Comparison of ENCODE assay signal across 16 cellular contexts in the genomic region with DNA sequence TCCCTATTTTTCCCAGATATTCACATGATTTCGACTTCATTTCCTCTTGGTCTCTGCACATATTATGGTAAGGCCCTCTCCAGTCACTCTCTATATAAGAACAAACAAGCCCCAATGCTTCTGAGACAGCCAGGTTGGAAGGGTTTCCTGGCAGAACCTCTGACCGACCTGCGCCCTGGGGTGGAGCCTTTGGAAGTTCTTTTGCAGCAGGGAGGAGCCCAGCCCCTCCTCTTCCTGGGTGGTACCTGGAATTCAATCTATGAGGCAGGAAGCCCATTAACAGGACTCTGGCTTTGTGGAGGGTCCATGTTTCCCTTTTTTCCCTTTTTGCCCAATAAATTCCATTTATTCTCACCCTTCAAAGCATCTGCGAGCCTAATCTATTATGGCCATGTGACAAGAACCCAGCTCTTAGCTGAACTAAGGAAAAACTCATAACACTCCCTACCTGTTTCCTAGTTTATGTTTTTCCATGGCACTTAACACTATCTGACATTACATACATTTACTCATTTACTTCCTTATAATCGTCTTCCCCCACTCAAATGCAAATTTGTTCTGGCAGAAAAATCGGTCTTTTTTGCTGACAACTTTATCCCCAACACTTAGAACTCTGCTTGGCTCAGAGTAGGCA.
DNase-seq lines count a peak whose midpoint lies in the region; ATAC-seq and TF ChIP-seq lines count a peak whose summit lies in the region.
"Had no signal": no experiment of that assay in that cellular context is flagged by ENCODE, and none has a peak within 500 bp of the region (broad histone marks: within the 10 kb centered on the region; RNA-seq: fewer than 3 reads in every experiment).

No MANE protein-coding gene starts in this region.

- WGBS in mammary epithelial cell (ENCODE audit: low coverage, missing lambda C conversion rate) = 59% methylated on average over 6 of the region's 6 CpGs
- WGBS in trophoblast cell (ENCODE audit: extremely low coverage, insufficient coverage, insufficient read length) = 100% methylated on average over 1 of the region's 6 CpGs

- H3K4me3 ChIP-seq in mammary epithelial cell (replicated peaks in 1 of 3; ENCODE audit: insufficient read depth in 1 of 3, low read depth in 2 of 3, low read length in 3 of 3) (no peak overlapping the region), breast epithelium (no peak overlapping the region), trophoblast cell (ENCODE audit: low read depth, low read length) (no peak overlapping the region)
- H3K4me3 ChIP-seq: BLaER1, GM23248 had no signal

- H3K4ac ChIP-seq in trophoblast cell (ENCODE audit: low read depth, low read length) = no peak overlapping the region

- no peak for ATAC-seq in left lobe of liver
- ATAC-seq: HCT116 had no signal

- H3K23ac ChIP-seq in trophoblast cell (ENCODE audit: low read length) = no peak overlapping the region

- peak overlapping the region; percentile 7 for H4K91ac ChIP-seq in trophoblast cell (ENCODE audit: low read depth, low read length)

- no peaks in the 10 kb centered on the region for H3K4me1 ChIP-seq in mammary epithelial cell (ENCODE audit: insufficient read depth, low read length)
- no peaks in the 10 kb centered on the region for H3K4me1 ChIP-seq in breast epithelium
- H3K4me1 ChIP-seq in trophoblast cell (ENCODE audit: control insufficient read depth in 1 of 2, insufficient read depth in 2 of 2, low read length in 2 of 2) = peaks cover 0 to 6% of the 10 kb centered on the region in 2 experiments

- no peaks in the 10 kb centered on the region for H3K36me3 Mint-ChIP-seq in activated naive CD4-positive, alpha-beta T cell treated with anti-CD3 and anti-CD28 coated beads for 36 hours (ENCODE audit: low read depth)
- H3K36me3 Mint-ChIP-seq: CD14-positive monocyte; CD4-positive, alpha-beta memory T cell had no signal

- H3K9ac ChIP-seq in mammary epithelial cell (ENCODE audit: insufficient read depth, low read length) = no peak overlapping the region
- H3K9ac ChIP-seq in trophoblast cell (ENCODE audit: low read length) = no peak overlapping the region
- H3K9ac ChIP-seq: BLaER1, GM23248 had no signal

- CTCF ChIA-PET in mammary epithelial cell (lab: Charles Lee; ENCODE audit: low non-redundant PET) = no interaction called here
- CTCF ChIA-PET in activated naive CD4-positive, alpha-beta T cell treated with anti-CD3 and anti-CD28 coated beads for 36 hours (lab: Charles Lee) = no interaction called here

- in situ Hi-C loops in mammary epithelial cell (cut with MboI; ENCODE audit: low sequenced_read_pairs in 2 of 2) = no loop called here

- H4K20me1 ChIP-seq in mammary epithelial cell (ENCODE audit: insufficient read depth, low read length) = no peaks in the 10 kb centered on the region
- H4K20me1 ChIP-seq: BLaER1 had no signal

- H2AFZ ChIP-seq in mammary epithelial cell (ENCODE audit: low read depth, low read length) (peak overlapping the region; percentile 31), trophoblast cell (ENCODE audit: insufficient read depth, low read length, poor library complexity) (peak overlapping the region; percentile 63)
- H2AFZ ChIP-seq: GM23248 had no signal

- TF ChIP-seq CTCF in mammary epithelial cell (conservative IDR thresholded peaks at IDR 0.05 in 1 of 2, IDR thresholded peaks at IDR 0.05 in 1 of 2; ENCODE audit: extremely low read depth in 1 of 2, insufficient read depth in 1 of 2, low read depth in 1 of 2, low read length in 2 of 2) = no peak
- no peak for TF ChIP-seq CTCF in breast epithelium (IDR thresholded peaks at IDR 0.05)

- peaks cover 10% of the 10 kb centered on the region for H3K27me3 Mint-ChIP-seq in activated naive CD4-positive, alpha-beta T cell treated with anti-CD3 and anti-CD28 coated beads for 36 hours (ENCODE audit: low read depth)

- peaks cover 13% of the 10 kb centered on the region for H3K79me1 ChIP-seq in trophoblast cell (ENCODE audit: low read length)

- peaks cover 2% of the 10 kb centered on the region for H3K27me3 ChIP-seq in mammary epithelial cell (ENCODE audit: insufficient read depth, low read length)
- no peaks in the 10 kb centered on the region for H3K27me3 ChIP-seq in breast epithelium
- no peaks in the 10 kb centered on the region for H3K27me3 ChIP-seq in trophoblast cell (ENCODE audit: insufficient read depth, low read length)
- H3K27me3 ChIP-seq: BLaER1 had no signal

- intact Hi-C loops in mammary epithelial cell (cut with micrococcal nuclease) = no loop called here
- intact Hi-C loops in breast epithelium (cut with DNase I; ENCODE audit: low total_unique reads) = no loop called here
- intact Hi-C loops in activated naive CD4-positive, alpha-beta T cell treated with anti-CD3 and anti-CD28 coated beads for 36 hours (cut with micrococcal nuclease) = no loop called here

- no peak overlapping the region for H3K18ac ChIP-seq in trophoblast cell (ENCODE audit: low read length)

- no peak overlapping the region for H3K4me2 ChIP-seq in mammary epithelial cell (ENCODE audit: insufficient read depth, low read depth, low read length)
- no peak overlapping the region for H3K4me2 ChIP-seq in trophoblast cell (ENCODE audit: low read length)
- H3K4me2 ChIP-seq: BLaER1 had no signal

- H3K27ac Mint-ChIP-seq in activated naive CD4-positive, alpha-beta T cell treated with anti-CD3 and anti-CD28 coated beads for 36 hours = no peak overlapping the region
- H3K27ac Mint-ChIP-seq: CD14-positive monocyte; CD4-positive, alpha-beta memory T cell had no signal

- peak overlapping the region; percentile 32 for H3K14ac ChIP-seq in trophoblast cell (ENCODE audit: low read length)

- H2BK120ac ChIP-seq in trophoblast cell (ENCODE audit: insufficient read depth, low read length, poor library complexity) = peak overlapping the region; percentile 2

- no peak overlapping the region for H3K27ac ChIP-seq in mammary epithelial cell (ENCODE audit: insufficient read depth, low read depth, low read length)
- H3K27ac ChIP-seq in breast epithelium = no peak overlapping the region
- no peak overlapping the region for H3K27ac ChIP-seq in trophoblast cell (ENCODE audit: low read depth, low read length)
- H3K27ac ChIP-seq: BLaER1, GM23248 had no signal

- H4K12ac ChIP-seq in trophoblast cell (ENCODE audit: low read depth, low read length) = no peak overlapping the region

- H2BK12ac ChIP-seq in trophoblast cell (ENCODE audit: low read length) = peak overlapping the region; percentile 18

- DNase-seq in mammary epithelial cell (no peak), breast epithelium (ENCODE audit: low spot score in 2 of 2) (no peak), cerebellar cortex (ENCODE audit: low spot score) (peak; percentile 92), trophoblast cell (no peak), left lobe of liver (ENCODE audit: low spot score) (no peak), D341Med (ENCODE audit: low spot score) (no peak)
- no peak for DNase-seq in activated naive CD4-positive, alpha-beta T cell treated with anti-CD3 and anti-CD28 coated beads for 36 hours
- DNase-seq: 8988T; CD4-positive, alpha-beta memory T cell; DND-41; EL; GM23248; H7 had no signal

- no peak overlapping the region for H4K8ac ChIP-seq in trophoblast cell (ENCODE audit: low read depth, low read length)

- dilution Hi-C loops in mammary epithelial cell (cut with HindIII; ENCODE audit: low sequenced_read_pairs) = no loop called here

- no peak overlapping the region for H2BK5ac ChIP-seq in trophoblast cell (ENCODE audit: low read depth, low read length, poor library complexity)

- H3K9me3 Mint-ChIP-seq in activated naive CD4-positive, alpha-beta T cell treated with anti-CD3 and anti-CD28 coated beads for 36 hours = no peaks in the 10 kb centered on the region

- no peak for TF ChIP-seq POLR2A in breast epithelium (IDR thresholded peaks at IDR 0.05)

- H3K9me3 ChIP-seq in mammary epithelial cell (replicated peaks; ENCODE audit: insufficient read depth, low read length) (no peaks in the 10 kb centered on the region), breast epithelium (no peaks in the 10 kb centered on the region), trophoblast cell (ENCODE audit: insufficient read depth, low read depth, low read length) (peaks cover 2% of the 10 kb centered on the region)

- peak overlapping the region; percentile 39 for H2AK5ac ChIP-seq in trophoblast cell (ENCODE audit: low read length)

- no peaks in the 10 kb centered on the region for H3K79me2 ChIP-seq in mammary epithelial cell (ENCODE audit: insufficient read depth, low read length)
- no peaks in the 10 kb centered on the region for H3K79me2 ChIP-seq in trophoblast cell (ENCODE audit: control insufficient read depth, insufficient read depth, low read length, poor library complexity)

- no peak overlapping the region for H3K4me3 Mint-ChIP-seq in activated naive CD4-positive, alpha-beta T cell treated with anti-CD3 and anti-CD28 coated beads for 36 hours
- H3K4me3 Mint-ChIP-seq: CD14-positive monocyte; CD4-positive, alpha-beta memory T cell had no signal

- H3K36me3 ChIP-seq in mammary epithelial cell (ENCODE audit: insufficient read depth, low read length) = no peaks in the 10 kb centered on the region
- H3K36me3 ChIP-seq in breast epithelium = no peaks in the 10 kb centered on the region
- H3K36me3 ChIP-seq in trophoblast cell (ENCODE audit: control insufficient read depth in 1 of 2, insufficient read depth in 2 of 2, low read length in 2 of 2) = no peaks in the 10 kb centered on the region
- H3K36me3 ChIP-seq: BLaER1 had no signal

- BruUV-seq in mammary epithelial cell (replicated peaks; lab: Mats Ljungman, UMichigan) = no TSS peak

- no peaks in the 10 kb centered on the region for H3K4me1 Mint-ChIP-seq in activated naive CD4-positive, alpha-beta T cell treated with anti-CD3 and anti-CD28 coated beads for 36 hours (ENCODE audit: low read depth)
- H3K4me1 Mint-ChIP-seq: CD14-positive monocyte; CD4-positive, alpha-beta memory T cell had no signal
